In the genomic region with DNA sequence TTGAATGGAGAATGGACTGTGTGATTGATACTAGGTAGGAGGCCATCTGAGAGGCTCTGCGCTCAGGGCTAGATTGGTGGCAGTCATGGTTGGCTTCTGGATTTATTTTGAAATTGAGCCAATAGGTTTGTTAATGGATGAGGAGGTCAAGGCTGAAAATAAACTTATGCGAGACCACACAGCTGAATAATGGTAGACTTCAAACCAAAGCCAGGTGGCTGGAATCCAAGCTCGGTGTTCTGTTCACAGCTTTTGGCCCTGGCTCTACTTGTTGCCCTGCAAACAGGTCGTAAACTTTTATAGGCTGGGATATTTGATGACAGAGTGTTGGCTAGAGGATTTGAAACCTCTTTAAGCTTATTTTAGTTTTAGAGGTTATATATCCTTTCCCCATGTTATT, we compare ENCODE assay signal across 17 cellular contexts.
DNase-seq lines count a peak whose midpoint lies in the region; ATAC-seq and TF ChIP-seq lines count a peak whose summit lies in the region.
"Had no signal": no experiment of that assay in that cellular context is flagged by ENCODE, and none has a peak within 500 bp of the region (broad histone marks: within the 10 kb centered on the region; RNA-seq: fewer than 3 reads in every experiment).

No MANE protein-coding gene starts in this region.

- no peak overlapping the region for H3K27ac ChIP-seq in body of pancreas
- no peak overlapping the region for H3K27ac ChIP-seq in osteoblast (ENCODE audit: low read depth, low read length)
- H3K27ac ChIP-seq: esophagus muscularis mucosa, left lung had no signal

- H3K4me1 ChIP-seq in body of pancreas (no peaks in the 10 kb centered on the region), osteoblast (ENCODE audit: insufficient read depth, low read length) (no peaks in the 10 kb centered on the region)
- H3K4me1 ChIP-seq: left lung had no signal

- no peaks in the 10 kb centered on the region for H4K20me1 ChIP-seq in osteoblast (ENCODE audit: insufficient read depth, low read length)

- H3K36me3 ChIP-seq in MG63 (no peaks in the 10 kb centered on the region), body of pancreas (replicated peaks in 1 of 2; ENCODE audit: insufficient read depth in 1 of 2, low read depth in 2 of 2) (no peaks in the 10 kb centered on the region), osteoblast (ENCODE audit: insufficient read depth, low read length) (no peaks in the 10 kb centered on the region)
- H3K36me3 ChIP-seq: esophagus muscularis mucosa, left lung had no signal

- H3K4me3 ChIP-seq in MG63 (no peak overlapping the region), body of pancreas (no peak overlapping the region), osteoblast (ENCODE audit: insufficient read depth, low read length) (no peak overlapping the region)
- H3K4me3 ChIP-seq: esophagus muscularis mucosa, left lung had no signal

- H2AFZ ChIP-seq in osteoblast (ENCODE audit: low read length), result no peak overlapping the region

- ATAC-seq in body of pancreas (peak; percentile 18), left lobe of liver (peak; percentile 36), HG02938 (IDR thresholded peaks at IDR 0.05; ENCODE audit: unreplicated experiment) (no peak)
- ATAC-seq: left lung had no signal

- TF ChIP-seq CTCF in body of pancreas (IDR thresholded peaks at IDR 0.05) (no peak), osteoblast (IDR thresholded peaks at IDR 0.05; ENCODE audit: extremely low read depth, low read depth, low read length) (no peak)

- H3K9me3 ChIP-seq in MG63, result no peaks in the 10 kb centered on the region
- H3K9me3 ChIP-seq in body of pancreas, result no peaks in the 10 kb centered on the region
- H3K9me3 ChIP-seq in osteoblast (ENCODE audit: low read depth, low read length), result no peaks in the 10 kb centered on the region
- H3K9me3 ChIP-seq: esophagus muscularis mucosa, left lung had no signal

- in situ Hi-C loops in Caki2 (cut with HindIII; ENCODE audit: low pct_unique_long_range_greater_than_20kb, low sequenced_read_pairs), result no loop called here

- TF ChIP-seq POLR2A in body of pancreas (IDR thresholded peaks at IDR 0.05), result no peak

- no peaks in the 10 kb centered on the region for H3K27me3 ChIP-seq in MG63
- no peaks in the 10 kb centered on the region for H3K27me3 ChIP-seq in body of pancreas
- no peaks in the 10 kb centered on the region for H3K27me3 ChIP-seq in osteoblast (ENCODE audit: insufficient read depth, low read length)
- H3K27me3 ChIP-seq: esophagus muscularis mucosa, left lung had no signal

- no peaks in the 10 kb centered on the region for H3K79me2 ChIP-seq in osteoblast (ENCODE audit: insufficient read depth, low read length)

- peak; percentile 82 for DNase-seq in Caki2 (ENCODE audit: low read depth)
- DNase-seq in MG63, result peak; percentile 83
- peak in 3 of 4 donors; percentile 18 to 21 (median 19) for DNase-seq in body of pancreas
- no peak for DNase-seq in left lobe of liver (ENCODE audit: low spot score)
- no peak for DNase-seq in osteoblast (ENCODE audit: insufficient read length, low spot score, missing footprints)
- DNase-seq in NCI-H128 (lab: John Stamatoyannopoulos, UW; ENCODE audit: unreplicated experiment), result no peak
- DNase-seq in pons (ENCODE audit: low spot score), result no peak
- DNase-seq: activated naive CD8-positive, alpha-beta T cell treated with anti-CD3 and anti-CD28 coated beads for 36 hours; activated T-cell treated with anti-CD3 and anti-CD28 coated beads, Interleukin-2, amount 50 U/mL, for 48 hours; CD8-positive, alpha-beta memory T cell; left lung; NCI-H1436; NCI-H526; RPMI8226; stimulated activated CD4-positive, alpha-beta T cell treated with anti-CD3 and anti-CD28 coated beads, Interleukin-15, amount 100 ng/mL, for 24 hours had no signal

- no peak overlapping the region for H3K4me2 ChIP-seq in osteoblast (ENCODE audit: insufficient read depth, low read length)

- intact Hi-C loops in body of pancreas (cut with DNase I), result no loop called here

- WGBS in body of pancreas, 2 donors, result 32 to 39% methylated on average over 4 of the region's 4 CpGs

Comparison
In these comparisons a context has a peak if more than half of its experiments do, and no peak if none do; other contexts are left out.
1. DNase-seq: peak in Caki2 (single experiment), MG63 (single experiment) and body of pancreas (3 of 4); none in left lobe of liver (single experiment), osteoblast (single experiment), NCI-H128 (single experiment) and pons (single experiment).